Comparison of ENCODE assay signal across 9 cellular contexts in genomic region chr10:36779238-36779846, GRCh38.
A peak's percentile ranks its signal among the peaks of the same experiment; 100 is the strongest.
DNase-seq lines count a peak whose midpoint lies in the region; ATAC-seq, FAIRE-seq and TF ChIP-seq lines count a peak whose summit lies in the region.
"Had no signal": no experiment of that assay in that cellular context is flagged by ENCODE, and none has a peak within 500 bp of the region (broad histone marks: within the 10 kb centered on the region; RNA-seq: fewer than 3 reads in every experiment).

No MANE protein-coding gene starts in this region.

- TF ChIP-seq POLR2A in HepG2 (IDR thresholded peaks at IDR 0.05; ENCODE audit: insufficient read depth in 1 of 2, low read depth in 2 of 2, low read length in 2 of 2), result no peak

- no peaks in the 10 kb centered on the region for H3K79me2 ChIP-seq in HepG2 (ENCODE audit: insufficient read depth, low read length)

- no peak overlapping the region for H3K4me3 ChIP-seq in colonic mucosa
- no peak overlapping the region for H3K4me3 ChIP-seq in HepG2 (replicated peaks in 1 of 3; ENCODE audit: insufficient read depth in 1 of 3, low read depth in 2 of 3, low read length in 3 of 3)
- H3K4me3 ChIP-seq: mucosa of descending colon had no signal

- TF ChIP-seq CTCF in colonic mucosa (IDR thresholded peaks at IDR 0.05), result peak; percentile 34
- TF ChIP-seq CTCF in HepG2 (CRISPR knock-in tag; IDR thresholded peaks at IDR 0.05), result peak; percentile 71

- TF ChIP-seq EP300 in HepG2 (IDR thresholded peaks at IDR 0.05; ENCODE audit: low read depth in 2 of 2, low read length in 2 of 2) (no peak), HepG2 (CRISPR knock-in tag; IDR thresholded peaks at IDR 0.05; ENCODE audit: borderline replicate concordance) (no peak)

- no peak overlapping the region for H3K4me3 Mint-ChIP-seq in stimulated activated naive CD8-positive, alpha-beta T cell treated with anti-CD3 and anti-CD28 coated beads, Interleukin-15, amount 100 ng/mL, for 72 hours

- FAIRE-seq in HepG2 (lab: Jason Lieb, UNC), result peak; percentile 59

- ATAC-seq in HepG2, result peak; percentile 90
- ATAC-seq in stimulated activated naive CD8-positive, alpha-beta T cell treated with anti-CD3 and anti-CD28 coated beads, Interleukin-15, amount 100 ng/mL, for 72 hours, result no peak
- ATAC-seq: mucosa of descending colon had no signal

- no peaks in the 10 kb centered on the region for H3K9me3 ChIP-seq in colonic mucosa
- no peaks in the 10 kb centered on the region for H3K9me3 ChIP-seq in HepG2 (ENCODE audit: low read length)

- no peaks in the 10 kb centered on the region for H3K27me3 Mint-ChIP-seq in stimulated activated naive CD8-positive, alpha-beta T cell treated with anti-CD3 and anti-CD28 coated beads, Interleukin-15, amount 100 ng/mL, for 72 hours

- 2% methylated on average over 2 of the region's 2 CpGs for WGBS in HepG2 (ENCODE audit: low lambda C conversion rate)

- in situ Hi-C loops in G401 (cut with HindIII; ENCODE audit: low sequenced_read_pairs) (no loop called here), HepG2 (cut with HindIII; ENCODE audit: extremely low pct_ligation_motif_present, low pct_unique_long_range_greater_than_20kb) (loop anchor here (5.0 kb wide), 1 partner anchor 1142 kb away; no protein-coding TSS in a partner anchor)

- H4K20me1 ChIP-seq in HepG2 (ENCODE audit: insufficient read depth, low read length), result no peaks in the 10 kb centered on the region

- DNase-seq in G401 (ENCODE audit: low spot score), result peak; percentile 30
- peak; percentile 12 for DNase-seq in NCI-H345 treated with DMSO at 0.1 percent for 48 hours (lab: John Stamatoyannopoulos, UW; ENCODE audit: unreplicated experiment)
- no peak for DNase-seq in colonic mucosa
- DNase-seq in HepG2 (ENCODE audit: low spot score), result peak; percentile 30
- no peak for DNase-seq in stimulated activated naive CD8-positive, alpha-beta T cell treated with anti-CD3 and anti-CD28 coated beads, Interleukin-15, amount 100 ng/mL, for 72 hours
- DNase-seq in GOT3 (lab: John Stamatoyannopoulos, UW), result no peak
- no peak for DNase-seq in stimulated activated CD4-positive, alpha-beta T cell treated with anti-CD3 and anti-CD28 coated beads, Interleukin-1b, Interleukin-23, amount 100 ng/mL, for 48 hours
- no peak for DNase-seq in NCI-H2227 (lab: John Stamatoyannopoulos, UW; ENCODE audit: unreplicated experiment)

- H2AFZ ChIP-seq in HepG2 (ENCODE audit: low read length), result no peak overlapping the region

- H3K36me3 ChIP-seq in colonic mucosa (no peaks in the 10 kb centered on the region), HepG2 (replicated peaks in 1 of 2; ENCODE audit: control insufficient read depth in 1 of 2, insufficient read depth in 2 of 2, low read length in 2 of 2) (no peaks in the 10 kb centered on the region)

- POLR2A ChIA-PET in HepG2 (lab: Yijun Ruan, JAX), result no interaction called here

- peak; percentile 45; the same call in 1 of the 2 replicates for TF ChIP-seq RAD21 in HepG2 (CRISPR knock-in tag; IDR thresholded peaks at IDR 0.05)

- CTCF ChIA-PET in HepG2 (lab: Yijun Ruan, JAX; ENCODE audit: low intra/inter-chr PET ratio, low total read pairs), result interaction anchor here (2.3 kb wide), 1 partner anchor 1144 kb away, joined by 14 read pairs; no protein-coding TSS in a partner anchor

- H3K27ac ChIP-seq in colonic mucosa, result no peak overlapping the region
- no peak overlapping the region for H3K27ac ChIP-seq in HepG2 (ENCODE audit: extremely low read length, insufficient read depth, low read length)

- H3K4me2 ChIP-seq in HepG2 (ENCODE audit: low read depth, low read length), result no peak overlapping the region

- peaks cover 4% of the 10 kb centered on the region in 2 donors for H3K9me3 Mint-ChIP-seq in stimulated activated naive CD8-positive, alpha-beta T cell treated with anti-CD3 and anti-CD28 coated beads, Interleukin-15, amount 100 ng/mL, for 72 hours

- H3K9ac ChIP-seq in colonic mucosa (ENCODE audit: low read depth in 2 of 2, low read length in 2 of 2) (no peak overlapping the region), HepG2 (ENCODE audit: insufficient read depth, low read depth, low read length) (no peak overlapping the region)

- BruUV-seq in HepG2 (replicated peaks; lab: Mats Ljungman, UMichigan), result no TSS peak

- H3K27ac Mint-ChIP-seq in stimulated activated naive CD8-positive, alpha-beta T cell treated with anti-CD3 and anti-CD28 coated beads, Interleukin-15, amount 100 ng/mL, for 72 hours, result no peak overlapping the region

- H3K4me1 Mint-ChIP-seq in stimulated activated naive CD8-positive, alpha-beta T cell treated with anti-CD3 and anti-CD28 coated beads, Interleukin-15, amount 100 ng/mL, for 72 hours, result no peaks in the 10 kb centered on the region

- intact Hi-C loops in colonic mucosa (cut with DNase I) (loop anchor here (5.0 kb wide), 1 partner anchor 1142 kb away; no protein-coding TSS in a partner anchor), HepG2 (cut with micrococcal nuclease; ENCODE audit: unreplicated experiment) (loop anchor here (1.0 kb wide), 3 partner anchors 998 to 1144 kb away; no protein-coding TSS in a partner anchor)

- H3K27me3 ChIP-seq in colonic mucosa, result no peaks in the 10 kb centered on the region
- no peaks in the 10 kb centered on the region; a peak in 1 of 5 replicates for H3K27me3 ChIP-seq in HepG2 (ENCODE audit: control insufficient read depth in 1 of 2, insufficient read depth in 2 of 2, low read length in 2 of 2)

- H3K4me1 ChIP-seq in colonic mucosa, result no peaks in the 10 kb centered on the region
- no peaks in the 10 kb centered on the region for H3K4me1 ChIP-seq in HepG2 (ENCODE audit: insufficient read depth, low read length)

TF ChIP-seq in HepG2, 621 proteins besides CTCF, POLR2A, EP300 and RAD21:
- TF ChIP-seq STAG1 (CRISPR knock-in tag; IDR thresholded peaks at IDR 0.05), result peak; percentile 84
- TF ChIP-seq, protein P1, sequence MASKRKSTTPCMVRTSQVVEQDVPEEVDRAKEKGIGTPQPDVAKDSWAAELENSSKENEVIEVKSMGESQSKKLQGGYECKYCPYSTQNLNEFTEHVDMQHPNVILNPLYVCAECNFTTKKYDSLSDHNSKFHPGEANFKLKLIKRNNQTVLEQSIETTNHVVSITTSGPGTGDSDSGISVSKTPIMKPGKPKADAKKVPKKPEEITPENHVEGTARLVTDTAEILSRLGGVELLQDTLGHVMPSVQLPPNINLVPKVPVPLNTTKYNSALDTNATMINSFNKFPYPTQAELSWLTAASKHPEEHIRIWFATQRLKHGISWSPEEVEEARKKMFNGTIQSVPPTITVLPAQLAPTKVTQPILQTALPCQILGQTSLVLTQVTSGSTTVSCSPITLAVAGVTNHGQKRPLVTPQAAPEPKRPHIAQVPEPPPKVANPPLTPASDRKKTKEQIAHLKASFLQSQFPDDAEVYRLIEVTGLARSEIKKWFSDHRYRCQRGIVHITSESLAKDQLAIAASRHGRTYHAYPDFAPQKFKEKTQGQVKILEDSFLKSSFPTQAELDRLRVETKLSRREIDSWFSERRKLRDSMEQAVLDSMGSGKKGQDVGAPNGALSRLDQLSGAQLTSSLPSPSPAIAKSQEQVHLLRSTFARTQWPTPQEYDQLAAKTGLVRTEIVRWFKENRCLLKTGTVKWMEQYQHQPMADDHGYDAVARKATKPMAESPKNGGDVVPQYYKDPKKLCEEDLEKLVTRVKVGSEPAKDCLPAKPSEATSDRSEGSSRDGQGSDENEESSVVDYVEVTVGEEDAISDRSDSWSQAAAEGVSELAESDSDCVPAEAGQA (IDR thresholded peaks at IDR 0.05; ENCODE audit: low read depth), result no peak
- TF ChIP-seq, protein P1 (CRISPR knock-in tag; IDR thresholded peaks at IDR 0.05; ENCODE audit: borderline replicate concordance), result no peak
- peak; percentile 50 for TF ChIP-seq CEBPG (CRISPR knock-in tag; IDR thresholded peaks at IDR 0.05)
- TF ChIP-seq PHF8 (CRISPR knock-in tag; IDR thresholded peaks at IDR 0.05), result no peak
- TF ChIP-seq SP4 (CRISPR knock-in tag; IDR thresholded peaks at IDR 0.05), result no peak
- peak; percentile 69 for TF ChIP-seq SMC3 (IDR thresholded peaks at IDR 0.05; ENCODE audit: low read length)

Comparison
In these comparisons a context has a peak if more than half of its experiments do, and no peak if none do; other contexts are left out.
1. DNase-seq: peak in G401 (single experiment), NCI-H345 treated with DMSO at 0.1 percent for 48 hours (single experiment) and HepG2 (single experiment); none in colonic mucosa (single experiment), stimulated activated naive CD8-positive, alpha-beta T cell treated with anti-CD3 and anti-CD28 coated beads, Interleukin-15, amount 100 ng/mL, for 72 hours (0 of 2), GOT3 (single experiment), stimulated activated CD4-positive, alpha-beta T cell treated with anti-CD3 and anti-CD28 coated beads, Interleukin-1b, Interleukin-23, amount 100 ng/mL, for 48 hours (single experiment) and NCI-H2227 (single experiment).